8 cellular contexts compared by ENCODE assay signal in genomic region chr1:160261526-160261877, GRCh38. TPM values are rescaled to one million over a fixed set of nuclear protein-coding genes. Genes with fewer than 3 reads are reported as not detected.
DNase-seq lines count a peak whose midpoint lies in the region; ATAC-seq and TF ChIP-seq lines count a peak whose summit lies in the region.

No MANE protein-coding gene starts in this region.

- no peaks in the 10 kb centered on the region for H3K27me3 ChIP-seq in ascending aorta
- H3K27me3 ChIP-seq in iPS-15b (ENCODE audit: control insufficient read depth, insufficient read depth, low read length), result no peaks in the 10 kb centered on the region
- H3K27me3 ChIP-seq in spleen (replicated peaks in 1 of 7), result no peaks in the 10 kb centered on the region

- peak; percentile 37 for ATAC-seq in GM19351 (IDR thresholded peaks at IDR 0.05; ENCODE audit: unreplicated experiment)

- DNase-seq in Ammon's horn (ENCODE audit: low spot score) (peak; percentile 34), KG1 (lab: John Stamatoyannopoulos, UW) (peak; percentile 15), T follicular helper cell (ENCODE audit: low read depth) (peak; percentile 71), ascending aorta (ENCODE audit: low spot score in 2 of 2) (no peak), spleen (no peak), GDM1 (lab: John Stamatoyannopoulos, UW) (no peak)

- intact Hi-C loops in ascending aorta (cut with DNase I), result loop anchor here (1.0 to 5.0 kb wide), 5 partner anchors 24 to 896 kb away; partner anchors contain the start of genes PEA15, PEX19, PIGM and USP21
- intact Hi-C loops in spleen (cut with DNase I; ENCODE audit: low total_unique reads), result no loop called here

- H3K4me1 ChIP-seq in ascending aorta (peaks cover 0 to 28% of the 10 kb centered on the region in 2 donors), iPS-15b (ENCODE audit: control insufficient read depth, insufficient read depth, low read length) (peaks cover 9% of the 10 kb centered on the region), spleen (peaks cover 23 to 62% (median 55%) of the 10 kb centered on the region in 6 donors)

- no peaks in the 10 kb centered on the region for H3K9me3 ChIP-seq in ascending aorta
- H3K9me3 ChIP-seq in iPS-15b (ENCODE audit: control insufficient read depth, insufficient read depth, low read length), result no peaks in the 10 kb centered on the region
- H3K9me3 ChIP-seq in spleen, result no peaks in the 10 kb centered on the region

- WGBS in spleen, 5 donors, result 0% methylated on average over 6 of the region's 6 CpGs

- H3K9ac ChIP-seq in iPS-15b (ENCODE audit: low read depth, low read length), result peak overlapping the region; percentile 98

- H3K4me3 ChIP-seq in ascending aorta (peak overlapping the region; percentile 85 to 98), iPS-15b (ENCODE audit: low read depth, low read length) (peak overlapping the region; percentile 99), spleen (peak overlapping the region; percentile 70 to 97 (median 80))

- TF ChIP-seq POLR2A in spleen (IDR thresholded peaks at IDR 0.05), result no peak

- H3K36me3 ChIP-seq in ascending aorta (no peaks in the 10 kb centered on the region), iPS-15b (ENCODE audit: control insufficient read depth, insufficient read depth, low read length) (no peaks in the 10 kb centered on the region), spleen (peaks cover 0 to 19% (median 2%) of the 10 kb centered on the region in 6 donors)

- TF ChIP-seq CTCF in ascending aorta (IDR thresholded peaks at IDR 0.05) (no peak), spleen (IDR thresholded peaks at IDR 0.05 in 8 of 11, conservative IDR thresholded peaks at IDR 0.05 in 3 of 11) (no peak)

- H3K27ac ChIP-seq in ascending aorta, result peak overlapping the region; percentile 98
- peak overlapping the region; percentile 93 to 98 (median 96) for H3K27ac ChIP-seq in spleen

RNA-seq across cellular contexts. Expression of gene DCAF8, which starts 0.8 kb away (rescaled TPM):
- total RNA-seq in ascending aorta (68.9 TPM), spleen (100 to 1,000 TPM; 146 to 210 (median 157) TPM)
- polyA plus RNA-seq in spleen, result 10 to 100 TPM; 59.4 to 92.9 (median 83.4) TPM

RNA-seq across cellular contexts. Expression of gene PEX19, which starts 23.4 kb away (rescaled TPM):
- total RNA-seq in ascending aorta (36.6 TPM), spleen (10 to 100 TPM; 47.1 to 63.8 (median 51.9) TPM)
- polyA plus RNA-seq in spleen, result 10 to 100 TPM; 11.2 to 18.2 (median 15.0) TPM

RNA-seq across cellular contexts. Expression of gene PEA15, which starts 56.3 kb away (rescaled TPM):
- total RNA-seq in ascending aorta (178 TPM), spleen (100 to 1,000 TPM in 4 of 7 donors, 10 to 100 TPM in 3; 73.4 to 158 (median 126) TPM)
- 100 to 1,000 TPM in 1 of 3 donors, 10 to 100 TPM in 2; 80.1 to 167 (median 86.8) TPM for polyA plus RNA-seq in spleen

Comparison
In these comparisons a context has a peak if more than half of its experiments do, and no peak if none do; other contexts are left out.
1. DNase-seq: peak in Ammon's horn (single experiment), KG1 (single experiment) and T follicular helper cell (single experiment); none in ascending aorta (0 of 2), spleen (single experiment) and GDM1 (single experiment).
2. Peak in every context shown above with its lines, with median percentiles within 50 percentile points of each other: H3K4me3 ChIP-seq.